In genomic region chr6:135228486-135228885, GRCh38 we compare ENCODE assay signal across 1 cellular context.
TF ChIP-seq lines count a peak whose summit lies in the region.

No MANE protein-coding gene starts in this region.

TF ChIP-seq in GM12878, 131 proteins besides CTCF, POLR2A, EP300 and RAD21 (continued from another document):
- TF ChIP-seq ZBTB40 (IDR thresholded peaks at IDR 0.05; ENCODE audit: borderline replicate concordance) (no peak), EED (IDR thresholded peaks at IDR 0.05; ENCODE audit: low read depth) (peak; percentile 59; the same call in 1 of the 2 replicates), IKZF1 (conservative IDR thresholded peaks at IDR 0.05) (0 out of 2 replicates have a peak, but pooled peaks have one; percentile 28), MTA3 (IDR thresholded peaks at IDR 0.05; ENCODE audit: borderline replicate concordance, low read length) (peak; percentile 50; the same call in 1 of the 2 replicates), BCL11A (IDR thresholded peaks at IDR 0.05; ENCODE audit: low read depth, low read length) (peak; percentile 36; the same call in 1 of the 2 replicates), NR2F1 (conservative IDR thresholded peaks at IDR 0.05) (0 out of 2 replicates have a peak, but pooled peaks have one; percentile 24), NFXL1 (IDR thresholded peaks at IDR 0.05; ENCODE audit: borderline replicate concordance) (no peak), FOXM1 (IDR thresholded peaks at IDR 0.05; ENCODE audit: low read depth, low read length) (peak; percentile 40; the same call in 1 of the 2 replicates), TCF7 (IDR thresholded peaks at IDR 0.05; ENCODE audit: borderline replicate concordance) (0 out of 2 replicates have a peak, but pooled peaks have one; percentile 17), JUNB (IDR thresholded peaks at IDR 0.05) (peak; percentile 54)
TF ChIP-seq in GM12878: peak in this region for 12.
